ENCODE assay signal across 1 cellular context in the genomic region with DNA sequence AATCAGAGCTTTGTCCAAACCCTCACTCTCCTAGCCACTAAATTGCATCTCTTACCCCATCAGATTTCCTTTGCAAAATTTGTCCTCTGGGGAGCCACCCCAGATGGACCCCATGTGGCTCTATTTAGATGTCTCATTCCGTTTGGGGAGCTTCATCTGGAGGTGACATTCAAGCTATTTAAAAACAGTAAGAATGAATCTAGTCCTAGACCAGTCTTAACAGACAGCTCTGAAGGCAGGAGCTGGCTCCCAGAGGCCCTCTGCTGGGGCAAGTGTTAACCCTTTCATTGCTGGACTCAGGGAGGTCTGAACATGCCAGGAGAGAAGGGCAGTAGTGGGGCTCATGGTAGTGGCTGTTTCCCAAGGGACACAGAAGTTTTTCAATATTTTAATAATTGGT.
TF ChIP-seq lines count a peak whose summit lies in the region.

No MANE protein-coding gene starts in this region.

TF ChIP-seq in HepG2, 621 proteins besides CTCF, POLR2A, EP300 and RAD21 (continued from another document):
- TF ChIP-seq SIX1 (CRISPR knock-in tag; IDR thresholded peaks at IDR 0.05; ENCODE audit: borderline replicate concordance) (no peak), ZBTB21 (CRISPR knock-in tag; IDR thresholded peaks at IDR 0.05) (no peak), ELF4 (CRISPR knock-in tag; IDR thresholded peaks at IDR 0.05; ENCODE audit: borderline replicate concordance) (no peak)
TF ChIP-seq in HepG2: peak in this region for 2.
